ENCODE assay signal across 12 cellular contexts in the genomic region with DNA sequence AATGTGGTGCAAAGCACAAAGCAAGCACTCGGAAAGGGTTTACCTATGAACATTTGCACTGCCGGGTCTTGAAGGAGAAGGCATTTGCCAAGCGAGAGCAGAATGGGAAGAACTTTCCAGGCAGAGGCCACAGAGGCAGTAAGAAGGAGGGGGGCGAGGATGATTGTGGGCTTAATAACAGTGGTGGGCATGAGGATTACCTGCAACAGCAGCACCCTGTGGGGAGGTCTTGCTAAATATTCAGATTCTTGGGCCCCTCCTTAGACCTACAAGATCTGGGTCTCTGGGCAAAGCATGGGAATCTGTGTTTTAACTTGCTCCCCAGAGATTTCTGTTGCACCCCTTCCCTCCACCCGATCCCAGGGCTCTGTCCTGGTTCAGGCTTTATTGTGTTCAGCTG.
A peak's percentile ranks its signal among the peaks of the same experiment; 100 is the strongest.
DNase-seq lines count a peak whose midpoint lies in the region; ATAC-seq and TF ChIP-seq lines count a peak whose summit lies in the region.
"Had no signal": no experiment of that assay in that cellular context is flagged by ENCODE, and none has a peak within 500 bp of the region (broad histone marks: within the 10 kb centered on the region; RNA-seq: fewer than 3 reads in every experiment).

No MANE protein-coding gene starts in this region.

- H3K79me2 ChIP-seq in GM23338 (replicated peaks; ENCODE audit: insufficient read depth), result no peaks in the 10 kb centered on the region

- no peaks in the 10 kb centered on the region for H3K36me3 Mint-ChIP-seq in GM23338 (ENCODE audit: low read depth)
- H3K36me3 Mint-ChIP-seq in T-helper 17 cell (ENCODE audit: low read depth), result no peaks in the 10 kb centered on the region
- H3K36me3 Mint-ChIP-seq: IgD-negative memory B cell had no signal

- DNase-seq in GM23338 (ENCODE audit: low spot score), result peak; percentile 26
- no peak for DNase-seq in T-helper 17 cell
- DNase-seq in lung (ENCODE audit: low spot score), result peak; percentile 19
- no peak for DNase-seq in tibial artery
- no peak for DNase-seq in GM19240 (ENCODE audit: insufficient read length, low spot score)
- no peak for DNase-seq in NCI-H748 (lab: John Stamatoyannopoulos, UW; ENCODE audit: unreplicated experiment)

- no peaks in the 10 kb centered on the region for H3K9me2 ChIP-seq in GM23338 (ENCODE audit: insufficient read depth)

- H3K27me3 ChIP-seq in GM23338 (ENCODE audit: insufficient read depth), result peaks cover 23% of the 10 kb centered on the region
- H3K27me3 ChIP-seq in lung (ENCODE audit: control insufficient read depth, insufficient read depth), result no peaks in the 10 kb centered on the region
- H3K27me3 ChIP-seq in tibial artery, result no peaks in the 10 kb centered on the region
- H3K27me3 ChIP-seq: ascending aorta had no signal

- ATAC-seq in GM23338, result no peak
- no peak for ATAC-seq in T-helper 17 cell
- no peak for ATAC-seq in lung (ENCODE audit: insufficient read depth, low FRiP score)
- no peak for ATAC-seq in GM21515 (IDR thresholded peaks at IDR 0.05; ENCODE audit: unreplicated experiment)

- peaks cover 18% of the 10 kb centered on the region for H3K27me3 Mint-ChIP-seq in GM23338 (ENCODE audit: insufficient read depth, low read depth, poor library complexity)
- H3K27me3 Mint-ChIP-seq in T-helper 17 cell, result peaks cover 35% of the 10 kb centered on the region

- TF ChIP-seq CTCF in GM23338 (conservative IDR thresholded peaks at IDR 0.05; ENCODE audit: low read depth in 2 of 2) (no peak), lung (IDR thresholded peaks at IDR 0.05; ENCODE audit: control extremely low read depth, extremely low read depth) (no peak), tibial artery (IDR thresholded peaks at IDR 0.05) (no peak)

- H3K4me3 Mint-ChIP-seq in GM23338, result peak overlapping the region; percentile 81; the same call in 1 of the 3 replicates
- peak overlapping the region; percentile 56 for H3K4me3 Mint-ChIP-seq in T-helper 17 cell
- H3K4me3 Mint-ChIP-seq: stimulated activated naive CD8-positive, alpha-beta T cell treated with anti-CD3 and anti-CD28 coated beads, Interleukin-15, Interleukin-2, amounts not matched to agents 100 ng/mL and 50 ng/mL, for 24 hours had no signal

- intact Hi-C loops in tibial artery (cut with DNase I; ENCODE audit: low total_unique reads), result loop anchor here (5.0 kb wide), 2 partner anchors 76 to 854 kb away; a partner anchor contains a TSS

- H3K4me1 Mint-ChIP-seq in GM23338 (peaks cover 19% of the 10 kb centered on the region), T-helper 17 cell (peaks cover 23% of the 10 kb centered on the region)

- no peaks in the 10 kb centered on the region for H3F3A ChIP-seq in GM23338 (replicated peaks; ENCODE audit: low read depth)

- H3K9me3 ChIP-seq in T-helper 17 cell (ENCODE audit: control insufficient read depth, low read length, poor library complexity, severe bottlenecking), result no peaks in the 10 kb centered on the region
- no peaks in the 10 kb centered on the region for H3K9me3 ChIP-seq in lung (ENCODE audit: control insufficient read depth in 2 of 2, insufficient read depth in 1 of 2, low read length in 1 of 2)
- H3K9me3 ChIP-seq in tibial artery, result no peaks in the 10 kb centered on the region
- H3K9me3 ChIP-seq: ascending aorta had no signal

- H4K20me1 ChIP-seq in GM23338 (replicated peaks; ENCODE audit: insufficient read depth), result no peaks in the 10 kb centered on the region

- no peaks in the 10 kb centered on the region for H3K36me3 ChIP-seq in GM23338 (ENCODE audit: insufficient read depth)
- no peaks in the 10 kb centered on the region for H3K36me3 ChIP-seq in lung (ENCODE audit: control insufficient read depth in 2 of 2, insufficient read depth in 2 of 2, low read length in 2 of 2)
- H3K36me3 ChIP-seq in tibial artery, result no peaks in the 10 kb centered on the region
- H3K36me3 ChIP-seq: ascending aorta had no signal

- H3K27ac ChIP-seq in GM23338 (ENCODE audit: low read depth) (no peak overlapping the region), lung (ENCODE audit: low read depth in 1 of 2, low read length in 1 of 2) (no peak overlapping the region), tibial artery (peak overlapping the region; percentile 87 to 99)

- H3K27ac Mint-ChIP-seq in GM23338 (no peak overlapping the region), T-helper 17 cell (no peak overlapping the region)
- H3K27ac Mint-ChIP-seq: stimulated activated naive CD8-positive, alpha-beta T cell treated with anti-CD3 and anti-CD28 coated beads, Interleukin-15, Interleukin-2, amounts not matched to agents 100 ng/mL and 50 ng/mL, for 24 hours had no signal

- peaks cover 4% of the 10 kb centered on the region; the same call in 1 of the 3 replicates for H3K9me3 Mint-ChIP-seq in GM23338
- H3K9me3 Mint-ChIP-seq: activated T-cell treated with anti-CD3 and anti-CD28 coated beads, Interleukin-2, amount 50 U/mL, for 4 hours; central memory CD8-positive, alpha-beta T cell; IgD-negative memory B cell; stimulated activated naive CD8-positive, alpha-beta T cell treated with anti-CD3 and anti-CD28 coated beads, Interleukin-15, Interleukin-2, amounts not matched to agents 100 ng/mL and 50 ng/mL, for 24 hours had no signal

- WGBS in lung, 2 donors, result 92 to 94% methylated on average over 5 of the region's 5 CpGs

- H2AFZ ChIP-seq in GM23338, result no peak overlapping the region

- peaks cover 9% of the 10 kb centered on the region for H3K4me1 ChIP-seq in GM23338 (ENCODE audit: insufficient read depth)
- peaks cover 0 to 4% of the 10 kb centered on the region in 2 donors for H3K4me1 ChIP-seq in lung (ENCODE audit: control insufficient read depth in 2 of 2, insufficient read depth in 2 of 2, low read length in 2 of 2)
- peaks cover 0 to 39% (median 16%) of the 10 kb centered on the region in 4 donors for H3K4me1 ChIP-seq in tibial artery

- H3K4me2 ChIP-seq in GM23338, result 0 out of 2 replicates have a peak overlapping the region, but pooled peaks have one; percentile 76

- no peak overlapping the region for H3K4me3 ChIP-seq in GM23338
- H3K4me3 ChIP-seq in lung, result no peak overlapping the region
- H3K4me3 ChIP-seq in tibial artery, result no peak overlapping the region

TF ChIP-seq in GM23338, 12 proteins besides CTCF, POLR2A, EP300 and RAD21:
- TF ChIP-seq NANOG (IDR thresholded peaks at IDR 0.05; ENCODE audit: borderline replicate concordance), result no peak
- no peak for TF ChIP-seq POLR2AphosphoS5 (IDR thresholded peaks at IDR 0.05; ENCODE audit: low read depth)
- TF ChIP-seq, protein P1, sequence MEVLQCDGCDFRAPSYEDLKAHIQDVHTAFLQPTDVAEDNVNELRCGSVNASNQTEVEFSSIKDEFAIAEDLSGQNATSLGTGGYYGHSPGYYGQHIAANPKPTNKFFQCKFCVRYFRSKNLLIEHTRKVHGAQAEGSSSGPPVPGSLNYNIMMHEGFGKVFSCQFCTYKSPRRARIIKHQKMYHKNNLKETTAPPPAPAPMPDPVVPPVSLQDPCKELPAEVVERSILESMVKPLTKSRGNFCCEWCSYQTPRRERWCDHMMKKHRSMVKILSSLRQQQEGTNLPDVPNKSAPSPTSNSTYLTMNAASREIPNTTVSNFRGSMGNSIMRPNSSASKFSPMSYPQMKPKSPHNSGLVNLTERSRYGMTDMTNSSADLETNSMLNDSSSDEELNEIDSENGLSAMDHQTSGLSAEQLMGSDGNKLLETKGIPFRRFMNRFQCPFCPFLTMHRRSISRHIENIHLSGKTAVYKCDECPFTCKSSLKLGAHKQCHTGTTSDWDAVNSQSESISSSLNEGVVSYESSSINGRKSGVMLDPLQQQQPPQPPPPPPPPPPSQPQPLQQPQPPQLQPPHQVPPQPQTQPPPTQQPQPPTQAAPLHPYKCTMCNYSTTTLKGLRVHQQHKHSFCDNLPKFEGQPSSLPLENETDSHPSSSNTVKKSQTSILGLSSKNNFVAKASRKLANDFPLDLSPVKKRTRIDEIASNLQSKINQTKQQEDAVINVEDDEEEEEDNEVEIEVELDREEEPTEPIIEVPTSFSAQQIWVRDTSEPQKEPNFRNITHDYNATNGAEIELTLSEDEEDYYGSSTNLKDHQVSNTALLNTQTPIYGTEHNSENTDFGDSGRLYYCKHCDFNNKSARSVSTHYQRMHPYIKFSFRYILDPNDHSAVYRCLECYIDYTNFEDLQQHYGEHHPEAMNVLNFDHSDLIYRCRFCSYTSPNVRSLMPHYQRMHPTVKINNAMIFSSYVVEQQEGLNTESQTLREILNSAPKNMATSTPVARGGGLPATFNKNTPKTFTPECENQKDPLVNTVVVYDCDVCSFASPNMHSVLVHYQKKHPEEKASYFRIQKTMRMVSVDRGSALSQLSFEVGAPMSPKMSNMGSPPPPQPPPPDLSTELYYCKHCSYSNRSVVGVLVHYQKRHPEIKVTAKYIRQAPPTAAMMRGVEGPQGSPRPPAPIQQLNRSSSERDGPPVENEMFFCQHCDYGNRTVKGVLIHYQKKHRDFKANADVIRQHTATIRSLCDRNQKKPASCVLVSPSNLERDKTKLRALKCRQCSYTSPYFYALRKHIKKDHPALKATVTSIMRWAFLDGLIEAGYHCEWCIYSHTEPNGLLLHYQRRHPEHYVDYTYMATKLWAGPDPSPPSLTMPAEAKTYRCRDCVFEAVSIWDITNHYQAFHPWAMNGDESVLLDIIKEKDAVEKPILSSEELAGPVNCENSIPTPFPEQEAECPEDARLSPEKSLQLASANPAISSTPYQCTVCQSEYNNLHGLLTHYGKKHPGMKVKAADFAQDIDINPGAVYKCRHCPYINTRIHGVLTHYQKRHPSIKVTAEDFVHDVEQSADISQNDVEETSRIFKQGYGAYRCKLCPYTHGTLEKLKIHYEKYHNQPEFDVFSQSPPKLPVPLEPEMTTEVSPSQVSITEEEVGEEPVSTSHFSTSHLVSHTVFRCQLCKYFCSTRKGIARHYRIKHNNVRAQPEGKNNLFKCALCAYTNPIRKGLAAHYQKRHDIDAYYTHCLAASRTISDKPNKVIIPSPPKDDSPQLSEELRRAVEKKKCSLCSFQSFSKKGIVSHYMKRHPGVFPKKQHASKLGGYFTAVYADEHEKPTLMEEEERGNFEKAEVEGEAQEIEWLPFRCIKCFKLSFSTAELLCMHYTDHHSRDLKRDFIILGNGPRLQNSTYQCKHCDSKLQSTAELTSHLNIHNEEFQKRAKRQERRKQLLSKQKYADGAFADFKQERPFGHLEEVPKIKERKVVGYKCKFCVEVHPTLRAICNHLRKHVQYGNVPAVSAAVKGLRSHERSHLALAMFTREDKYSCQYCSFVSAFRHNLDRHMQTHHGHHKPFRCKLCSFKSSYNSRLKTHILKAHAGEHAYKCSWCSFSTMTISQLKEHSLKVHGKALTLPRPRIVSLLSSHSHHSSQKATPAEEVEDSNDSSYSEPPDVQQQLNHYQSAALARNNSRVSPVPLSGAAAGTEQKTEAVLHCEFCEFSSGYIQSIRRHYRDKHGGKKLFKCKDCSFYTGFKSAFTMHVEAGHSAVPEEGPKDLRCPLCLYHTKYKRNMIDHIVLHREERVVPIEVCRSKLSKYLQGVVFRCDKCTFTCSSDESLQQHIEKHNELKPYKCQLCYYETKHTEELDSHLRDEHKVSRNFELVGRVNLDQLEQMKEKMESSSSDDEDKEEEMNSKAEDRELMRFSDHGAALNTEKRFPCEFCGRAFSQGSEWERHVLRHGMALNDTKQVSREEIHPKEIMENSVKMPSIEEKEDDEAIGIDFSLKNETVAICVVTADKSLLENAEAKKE (CRISPR knock-in tag; IDR thresholded peaks at IDR 0.05), result no peak

Comparison
In these comparisons a context has a peak if more than half of its experiments do, and no peak if none do; other contexts are left out.
1. DNase-seq: peak in GM23338 (single experiment) and lung (single experiment); none in T-helper 17 cell (0 of 3), tibial artery (0 of 2), GM19240 (single experiment) and NCI-H748 (single experiment).
2. H3K27ac ChIP-seq: peak in tibial artery (2 of 2); none in GM23338 (single experiment) and lung (0 of 2).